25 cellular contexts compared by ENCODE assay signal in genomic region chr10:23870612-23871011, GRCh38.
"Had no signal": no experiment of that assay in that cellular context is flagged by ENCODE, and none has a peak within 500 bp of the region (broad histone marks: within the 10 kb centered on the region; RNA-seq: fewer than 3 reads in every experiment).

No MANE protein-coding gene starts in this region.

- ATAC-seq: effector memory CD8-positive, alpha-beta T cell; gastrocnemius medialis; mucosa of descending colon; stimulated activated effector memory CD8-positive, alpha-beta T cell treated with anti-CD3 and anti-CD28 coated beads, Interleukin-12 subunit alpha, Interleukin-12 subunit beta, amount 100 ng/mL, for 72 hours; stimulated activated naive CD8-positive, alpha-beta T cell treated with anti-CD3 and anti-CD28 coated beads, Interleukin-15, amount 100 ng/mL, for 72 hours had no signal

- DNase-seq: activated CD4-positive, alpha-beta memory T cell treated with anti-CD3 and anti-CD28 coated beads for 36 hours; activated CD4-positive, alpha-beta T cell treated with anti-CD3 and anti-CD28 coated beads, Interleukin-2, amount 10 ng/mL, durations not matched to agents 24 days and 14 days; activated CD4-positive, CD25-positive, alpha-beta regulatory T cell treated with anti-CD3 and anti-CD28 coated beads, Interleukin-2, amount 50 U/mL, for 72 hours; activated CD8-positive, alpha-beta memory T cell treated with anti-CD3 and anti-CD28 coated beads, Interleukin-2, amount 50 U/mL, for 4 hours; activated gamma-delta T cell; activated naive CD4-positive, alpha-beta T cell treated with anti-CD3 and anti-CD28 coated beads, Interleukin-2, amount 10 ng/mL, durations not matched to agents 7 days and 5 days; activated naive CD8-positive, alpha-beta T cell treated with anti-CD3 and anti-CD28 coated beads, Interleukin-2, amount 10 ng/mL, durations not matched to agents 7 days and 5 days; activated T-cell treated with anti-CD3 and anti-CD28 coated beads, Interleukin-2, amount 50 U/mL, for 1 hour; brain microvascular endothelial cell; effector memory CD8-positive, alpha-beta T cell; erythroblast; gastrocnemius medialis; glutamatergic neuron; islet precursor cell; left ventricle myocardium inferior; mucosa of descending colon; nephron progenitor cell; sigmoid colon; small intestine; stimulated activated CD4-positive, alpha-beta T cell treated with anti-CD3 and anti-CD28 coated beads, Interleukin-4, amount 100 ng/mL, for 24 hours; stimulated activated naive CD8-positive, alpha-beta T cell treated with anti-CD3 and anti-CD28 coated beads, Interleukin-15, amount 100 ng/mL, for 72 hours; substantia nigra; uterus; WERI-Rb-1 had no signal
